In genomic region chr16:67429053-67429798, GRCh38 we compare ENCODE assay signal across 14 cellular contexts. TPM values are rescaled to one million over a fixed set of nuclear protein-coding genes. Genes with fewer than 3 reads are reported as not detected.
DNase-seq lines count a peak whose midpoint lies in the region; ATAC-seq and TF ChIP-seq lines count a peak whose summit lies in the region.
"Had no signal": no experiment of that assay in that cellular context is flagged by ENCODE, and none has a peak within 500 bp of the region (broad histone marks: within the 10 kb centered on the region; RNA-seq: fewer than 3 reads in every experiment).

No MANE protein-coding gene starts in this region.

- no peak overlapping the region for H3K56ac ChIP-seq in IMR-90 (ENCODE audit: extremely low read depth, insufficient read depth, low read length)

- no peak overlapping the region for H3K9ac ChIP-seq in IMR-90 (ENCODE audit: low read depth, low read length)
- H3K9ac ChIP-seq in Karpas-422 (ENCODE audit: low read length) = no peak overlapping the region

- no peak overlapping the region for H4K8ac ChIP-seq in IMR-90 (ENCODE audit: low read depth in 2 of 2, low read length in 2 of 2)

- H4K91ac ChIP-seq in IMR-90 (ENCODE audit: insufficient read depth, low read depth, low read length) = no peak overlapping the region

- H3K27ac Mint-ChIP-seq in CD8-positive, alpha-beta memory T cell = peak overlapping the region in 2 of 8 donors; percentile 12 to 79
- no peak overlapping the region for H3K27ac Mint-ChIP-seq in brain
- no peak overlapping the region for H3K27ac Mint-ChIP-seq in natural killer cell

- ATAC-seq in IMR-90 (ENCODE audit: low read depth) = no peak
- ATAC-seq in natural killer cell = no peak
- no peak for ATAC-seq in GM18870 (IDR thresholded peaks at IDR 0.05; ENCODE audit: unreplicated experiment)
- no peak for ATAC-seq in HG02588 (IDR thresholded peaks at IDR 0.05; ENCODE audit: unreplicated experiment)

- no peak for TF ChIP-seq POLR2A in IMR-90 (IDR thresholded peaks at IDR 0.05; ENCODE audit: low read depth, low read length)

- CTCF ChIA-PET in CD8-positive, alpha-beta memory T cell (lab: Charles Lee) = interaction anchor here (1.5 to 1.9 kb wide), 3 partner anchors 37 to 274 kb away, joined by 4 to 7 read pairs (median 5); no protein-coding TSS in a partner anchor
- CTCF ChIA-PET in IMR-90 (lab: Yijun Ruan, JAX) = interaction anchor here (0.6 to 1.6 kb wide), 3 partner anchors 17 to 108 kb away, joined by 4 to 12 read pairs (median 7); no protein-coding TSS in a partner anchor

- H3K9me2 ChIP-seq in Karpas-422 (replicated peaks; ENCODE audit: insufficient read depth, low read length) = no peaks in the 10 kb centered on the region

- no peak overlapping the region for H2BK120ac ChIP-seq in IMR-90 (ENCODE audit: low read depth, low read length)

- no peak overlapping the region for H2AK5ac ChIP-seq in IMR-90 (ENCODE audit: low read depth, low read length)

- H3K79me1 ChIP-seq in IMR-90 (ENCODE audit: low read depth in 1 of 2, low read length in 2 of 2) = no peaks in the 10 kb centered on the region

- no peak overlapping the region for H3K14ac ChIP-seq in IMR-90 (replicated peaks; ENCODE audit: low read depth, low read length)

- H4K20me1 ChIP-seq in IMR-90 (ENCODE audit: insufficient read depth, low read length) (peaks cover 10% of the 10 kb centered on the region; the same call in 1 of the 2 replicates), Karpas-422 (ENCODE audit: insufficient read depth, low read depth, low read length) (0 out of 2 replicates have a peak, but pooled peaks cover 4% of the 10 kb centered on the region)

- dilution Hi-C loops in IMR-90 (cut with HindIII; ENCODE audit: low sequenced_read_pairs, unreplicated experiment) = no loop called here

- H2BK5ac ChIP-seq in IMR-90 (ENCODE audit: low read depth, low read length, poor library complexity, severe bottlenecking) = no peak overlapping the region

- 0 out of 2 replicates have a peak overlapping the region, but pooled peaks have one; percentile 22 for H2BK20ac ChIP-seq in IMR-90 (ENCODE audit: low read depth, low read length)

- H2AK9ac ChIP-seq in IMR-90 (replicated peaks; ENCODE audit: low read depth, low read length, poor library complexity) = no peak overlapping the region

- H3K4me2 ChIP-seq in IMR-90 (ENCODE audit: low read depth, low read length) = no peak overlapping the region
- no peak overlapping the region for H3K4me2 ChIP-seq in Karpas-422 (ENCODE audit: low read depth, low read length, poor library complexity, severe bottlenecking)

- POLR2A ChIA-PET in CD8-positive, alpha-beta memory T cell (lab: Charles Lee) = no interaction called here
- POLR2A ChIA-PET in IMR-90 (lab: Charles Lee; ENCODE audit: unreplicated experiment) = no interaction called here

- H3K36me3 ChIP-seq in CD8-positive, alpha-beta memory T cell (ENCODE audit: insufficient read depth, low read length) = no peaks in the 10 kb centered on the region
- H3K36me3 ChIP-seq in IMR-90 (ENCODE audit: control insufficient read depth, insufficient read depth, low read length) (no peaks in the 10 kb centered on the region), Karpas-422 (ENCODE audit: insufficient read depth, low read length) (no peaks in the 10 kb centered on the region)
- H3K36me3 ChIP-seq: ascending aorta, thoracic aorta had no signal

- no TSS peak for BruUV-seq in IMR-90 (replicated peaks; lab: Mats Ljungman, UMichigan)

- H3K27me3 Mint-ChIP-seq in CD8-positive, alpha-beta memory T cell = peaks cover 36 to 53% of the 10 kb centered on the region in 2 donors
- peaks cover 70% of the 10 kb centered on the region for H3K27me3 Mint-ChIP-seq in brain
- peaks cover 21 to 40% of the 10 kb centered on the region in 2 donors for H3K27me3 Mint-ChIP-seq in natural killer cell (ENCODE audit: low read depth in 2 of 2)

- no peak overlapping the region for H3K18ac ChIP-seq in IMR-90 (ENCODE audit: low read depth, low read length)

- H4K5ac ChIP-seq in IMR-90 (ENCODE audit: low read depth, low read length) = no peak overlapping the region

- no peak overlapping the region for H3K4me3 ChIP-seq in CD8-positive, alpha-beta memory T cell (ENCODE audit: low read length)
- H3K4me3 ChIP-seq in IMR-90 (ENCODE audit: insufficient read depth, low read depth, low read length) (no peak overlapping the region), Karpas-422 (ENCODE audit: low read length) (no peak overlapping the region)

- H3K27ac ChIP-seq in CD8-positive, alpha-beta memory T cell (ENCODE audit: low read depth, low read length) = no peak overlapping the region
- H3K27ac ChIP-seq in IMR-90 (ENCODE audit: insufficient read depth, low read length) (no peak overlapping the region), Karpas-422 (ENCODE audit: low read length) (no peak overlapping the region)
- H3K27ac ChIP-seq: ascending aorta, thoracic aorta had no signal

- H2BK15ac ChIP-seq in IMR-90 (ENCODE audit: low read depth, low read length) = no peak overlapping the region

- peaks cover 6% of the 10 kb centered on the region for H3K4me1 ChIP-seq in CD8-positive, alpha-beta memory T cell (ENCODE audit: insufficient read depth, low read length)
- H3K4me1 ChIP-seq in IMR-90 (ENCODE audit: control insufficient read depth, insufficient read depth, low read length) (peaks cover 5% of the 10 kb centered on the region; the same call in 1 of the 2 replicates), Karpas-422 (ENCODE audit: low read length) (peaks cover 20% of the 10 kb centered on the region)

- in situ Hi-C loops in IMR-90 (cut with MboI; ENCODE audit: low sequenced_read_pairs) = no loop called here

- no peak overlapping the region for H3K4ac ChIP-seq in IMR-90 (ENCODE audit: low read depth, low read length)

- H3K9me1 ChIP-seq in IMR-90 (ENCODE audit: insufficient read depth, low read length) = peaks cover 3% of the 10 kb centered on the region; the same call in 1 of the 2 replicates

- peak overlapping the region; percentile 56; the same call in 1 of the 2 replicates for H3K23ac ChIP-seq in IMR-90 (ENCODE audit: low read depth, low read length)

- DNase-seq in CD8-positive, alpha-beta memory T cell = no peak
- DNase-seq in IMR-90 = no peak
- no peak for DNase-seq in natural killer cell
- no peak for DNase-seq in SHP77 treated with DMSO at 0.1 percent for 48 hours (lab: John Stamatoyannopoulos, UW)
- DNase-seq in Karpas-422 = no peak
- DNase-seq: foreskin melanocyte, NCI-H1092 treated with DMSO at 0.1 percent for 48 hours, NCI-H446 had no signal

- H3K9me3 ChIP-seq in CD8-positive, alpha-beta memory T cell (ENCODE audit: low read length) = no peaks in the 10 kb centered on the region
- H3K9me3 ChIP-seq in IMR-90 (ENCODE audit: control insufficient read depth, insufficient read depth, low read length) = no peaks in the 10 kb centered on the region
- H3K9me3 ChIP-seq in Karpas-422 (ENCODE audit: low read length) = no peaks in the 10 kb centered on the region
- H3K9me3 ChIP-seq: ascending aorta, thoracic aorta had no signal

- no peaks in the 10 kb centered on the region for H3K9me3 Mint-ChIP-seq in CD8-positive, alpha-beta memory T cell
- H3K9me3 Mint-ChIP-seq in brain (no peaks in the 10 kb centered on the region), natural killer cell (no peaks in the 10 kb centered on the region)

- intact Hi-C loops in IMR-90 (cut with micrococcal nuclease) = loop anchor here (5.0 kb wide), 1 partner anchor 167 kb away; no protein-coding TSS in a partner anchor
- intact Hi-C loops in natural killer cell (cut with micrococcal nuclease) = loop anchor here (5.0 kb wide), 1 partner anchor 38 kb away; no protein-coding TSS in a partner anchor

- H3K79me2 ChIP-seq in Karpas-422 (ENCODE audit: low read length) = no peaks in the 10 kb centered on the region

- H3K27me3 ChIP-seq in CD8-positive, alpha-beta memory T cell (ENCODE audit: insufficient read depth, low read length, poor library complexity, severe bottlenecking) = peaks cover 9% of the 10 kb centered on the region
- H3K27me3 ChIP-seq in IMR-90 (ENCODE audit: control insufficient read depth, insufficient read depth, low read length) = peaks cover 55% of the 10 kb centered on the region
- no peaks in the 10 kb centered on the region for H3K27me3 ChIP-seq in Karpas-422 (ENCODE audit: low read length)

- TF ChIP-seq RAD21 in IMR-90 (IDR thresholded peaks at IDR 0.05; ENCODE audit: low read length) = no peak

- H3K4me1 Mint-ChIP-seq in CD8-positive, alpha-beta memory T cell = peaks cover 0 to 14% (median 10%) of the 10 kb centered on the region in 3 donors
- peaks cover 44% of the 10 kb centered on the region for H3K4me1 Mint-ChIP-seq in brain
- peaks cover 5% of the 10 kb centered on the region in 2 donors for H3K4me1 Mint-ChIP-seq in natural killer cell

- no CpG with 5 or more reads among the region's 3 CpGs for WGBS in IMR-90 (ENCODE audit: extremely low coverage in 2 of 2, insufficient read length in 1 of 2), 2 experiments

- H3K4me3 Mint-ChIP-seq in CD8-positive, alpha-beta memory T cell = peak overlapping the region in 6 of 7 donors; percentile 8 to 74 (median 36)
- H3K4me3 Mint-ChIP-seq in brain (peak overlapping the region in 4 of 5 experiments; percentile 40 to 62 (median 62)), natural killer cell (peak overlapping the region; percentile 37)

- no peak for TF ChIP-seq CTCF in IMR-90 (conservative IDR thresholded peaks at IDR 0.05; ENCODE audit: low read depth, low read length)
- TF ChIP-seq CTCF in brain (conservative IDR thresholded peaks at IDR 0.05) = no peak
- TF ChIP-seq CTCF in natural killer cell (IDR thresholded peaks at IDR 0.05) = no peak

- H2AFZ ChIP-seq in IMR-90 (replicated peaks; ENCODE audit: low read length, poor library complexity) (no peak overlapping the region), Karpas-422 (ENCODE audit: low read length) (no peak overlapping the region)

- no peaks in the 10 kb centered on the region for H3K36me3 Mint-ChIP-seq in CD8-positive, alpha-beta memory T cell
- H3K36me3 Mint-ChIP-seq in brain = no peaks in the 10 kb centered on the region
- no peaks in the 10 kb centered on the region for H3K36me3 Mint-ChIP-seq in natural killer cell

RNA-seq across cellular contexts. Expression of gene HSD11B2, which starts 1.7 kb away (rescaled TPM):
- 1 to 10 TPM; 1.1 to 1.5 TPM for total RNA-seq in CD8-positive, alpha-beta memory T cell
- polyA plus RNA-seq in CD8-positive, alpha-beta memory T cell = not detected
- total RNA-seq in IMR-90 (2012; rRNA removed) (not detected in 2 replicates), natural killer cell (not detected)
- polyA plus RNA-seq in IMR-90 (2012; rRNA removed) (0.26 and 0.27 TPM in 2 replicates), brain (ENCODE audit: insufficient read depth, low read depth, low replicate concordance) (47.9 TPM)
- polyA plus RNA-seq in IMR-90 (2012; cell fraction: cytosol; rRNA removed) = 0.12 TPM in 1 of 2 replicates, not detected in the other
- polyA plus RNA-seq in IMR-90 (2012; cell fraction: nucleus; rRNA removed; ENCODE audit: low replicate concordance) = 0.47 and 0.60 TPM in 2 replicates
- total RNA-seq in Karpas-422 (2014; rRNA removed; shearing (Covaris generic); ENCODE audit: low replicate concordance) = not detected in 2 replicates
- total RNA-seq: T-helper 1 cell treated with Interleukin-12 subunit alpha and Interleukin-12 subunit beta and Interleukin-4 antibody, amounts not matched to agents 30 ng/mL and 1 ng/mL, for 36 hours; thoracic aorta had no signal

RNA-seq across cellular contexts. Expression of gene ZDHHC1, which starts 12.9 kb away (rescaled TPM):
- 1 to 10 TPM; 1.3 TPM for total RNA-seq in CD8-positive, alpha-beta memory T cell
- polyA plus RNA-seq in CD8-positive, alpha-beta memory T cell = 0.60 TPM
- 1.7 and 2.0 TPM in 2 replicates for total RNA-seq in IMR-90 (2012; rRNA removed)
- 5.9 and 6.1 TPM in 2 replicates for polyA plus RNA-seq in IMR-90 (2012; rRNA removed)
- 4.2 and 9.4 TPM in 2 replicates for polyA plus RNA-seq in IMR-90 (2012; cell fraction: cytosol; rRNA removed)
- polyA plus RNA-seq in IMR-90 (2012; cell fraction: nucleus; rRNA removed; ENCODE audit: low replicate concordance) = 16.9 and 38.6 TPM in 2 replicates
- 10.6 TPM for polyA plus RNA-seq in brain (ENCODE audit: insufficient read depth, low read depth, low replicate concordance)
- 1 to 10 TPM in 2 of 3 donors, under 1 TPM in 1; 0.88 to 2.5 (median 1.8) TPM for total RNA-seq in natural killer cell
- total RNA-seq in Karpas-422 (2014; rRNA removed; shearing (Covaris generic); ENCODE audit: low replicate concordance) = 0.11 TPM in 1 of 2 replicates, not detected in the other

RNA-seq across cellular contexts. Expression of gene TPPP3, which starts 35.9 kb away (rescaled TPM):
- not detected for total RNA-seq in CD8-positive, alpha-beta memory T cell
- polyA plus RNA-seq in CD8-positive, alpha-beta memory T cell = not detected
- total RNA-seq in IMR-90 (2012; rRNA removed) = 0.54 and 0.56 TPM in 2 replicates
- polyA plus RNA-seq in IMR-90 (2012; rRNA removed) = 2.2 and 2.4 TPM in 2 replicates
- 2.0 and 3.4 TPM in 2 replicates for polyA plus RNA-seq in IMR-90 (2012; cell fraction: cytosol; rRNA removed)
- polyA plus RNA-seq in IMR-90 (2012; cell fraction: nucleus; rRNA removed; ENCODE audit: low replicate concordance) = 1.8 and 2.4 TPM in 2 replicates
- 438 TPM for polyA plus RNA-seq in brain (ENCODE audit: insufficient read depth, low read depth, low replicate concordance)
- total RNA-seq in natural killer cell = 1 to 10 TPM in 2 of 3 donors, under 1 TPM in 1; 0.66 to 3.0 (median 1.4) TPM
- total RNA-seq in Karpas-422 (2014; rRNA removed; shearing (Covaris generic); ENCODE audit: low replicate concordance) = not detected in 2 replicates
- total RNA-seq: T-helper 1 cell treated with Interleukin-12 subunit alpha and Interleukin-12 subunit beta and Interleukin-4 antibody, amounts not matched to agents 30 ng/mL and 1 ng/mL, for 36 hours had no signal

RNA-seq across cellular contexts. Expression of gene ATP6V0D1, which starts 51.7 kb away (rescaled TPM):
- total RNA-seq in CD8-positive, alpha-beta memory T cell = 10 to 100 TPM; 49.3 to 57.6 TPM
- 107 TPM for polyA plus RNA-seq in CD8-positive, alpha-beta memory T cell
- total RNA-seq in IMR-90 (2012; rRNA removed) = 112 and 128 TPM in 2 replicates
- 123 and 124 TPM in 2 replicates for polyA plus RNA-seq in IMR-90 (2012; rRNA removed)
- polyA plus RNA-seq in IMR-90 (2012; cell fraction: cytosol; rRNA removed) = 207 and 212 TPM in 2 replicates
- polyA plus RNA-seq in IMR-90 (2012; cell fraction: nucleus; rRNA removed; ENCODE audit: low replicate concordance) = 94.6 and 127 TPM in 2 replicates
- polyA plus RNA-seq in brain (ENCODE audit: insufficient read depth, low read depth, low replicate concordance) = 208 TPM
- total RNA-seq in natural killer cell = 10 to 100 TPM; 76.0 to 84.9 (median 83.3) TPM
- total RNA-seq in Karpas-422 (2014; rRNA removed; shearing (Covaris generic); ENCODE audit: low replicate concordance) = 63.8 and 83.4 TPM in 2 replicates

RNA-seq across cellular contexts. Expression of gene AGRP, which starts 54.1 kb away (rescaled TPM):
- not detected for total RNA-seq in CD8-positive, alpha-beta memory T cell
- polyA plus RNA-seq in CD8-positive, alpha-beta memory T cell = not detected
- total RNA-seq in IMR-90 (2012; rRNA removed) = not detected in 2 replicates
- not detected in 2 replicates for polyA plus RNA-seq in IMR-90 (2012; rRNA removed)
- polyA plus RNA-seq in IMR-90 (2012; cell fraction: cytosol; rRNA removed) = not detected in 2 replicates
- not detected in 2 replicates for polyA plus RNA-seq in IMR-90 (2012; cell fraction: nucleus; rRNA removed; ENCODE audit: low replicate concordance)
- polyA plus RNA-seq in brain (ENCODE audit: insufficient read depth, low read depth, low replicate concordance) = 0.49 TPM
- total RNA-seq in natural killer cell = under 1 TPM in 1 of 3 donors, not detected in 2; 0.50 TPM
- total RNA-seq in Karpas-422 (2014; rRNA removed; shearing (Covaris generic); ENCODE audit: low replicate concordance) = not detected in 2 replicates
- total RNA-seq: ascending aorta; T-helper 1 cell treated with Interleukin-12 subunit alpha and Interleukin-12 subunit beta and Interleukin-4 antibody, amounts not matched to agents 30 ng/mL and 1 ng/mL, for 36 hours; thoracic aorta had no signal
